20 cellular contexts compared by ENCODE assay signal in genomic region chr12:99906786-99907185, GRCh38.
"Had no signal": no experiment of that assay in that cellular context is flagged by ENCODE, and none has a peak within 500 bp of the region (broad histone marks: within the 10 kb centered on the region; RNA-seq: fewer than 3 reads in every experiment).

No MANE protein-coding gene starts in this region.

- H3K9me3 ChIP-seq: gastroesophageal sphincter, mucosa of descending colon, ovary, suprapubic skin, tibial artery, upper lobe of right lung, vagina had no signal

- H3K4me1 ChIP-seq: suprapubic skin, upper lobe of right lung, vagina had no signal

- H3K4me3 Mint-ChIP-seq: immature natural killer cell, natural killer cell, neural crest cell had no signal

- H3K36me3 ChIP-seq: gastroesophageal sphincter, ovary, suprapubic skin, tibial artery, upper lobe of right lung, vagina had no signal

- H3K36me3 Mint-ChIP-seq: immature natural killer cell, natural killer cell had no signal

- DNase-seq: cortex of kidney; dorsolateral prefrontal cortex; effector CD8-positive, alpha-beta T cell; glutamatergic neuron; immature natural killer cell; kidney; left cardiac atrium; mucosa of descending colon; natural killer cell; ovary; right cardiac atrium; stimulated activated CD4-positive, alpha-beta T cell treated with anti-CD3 and anti-CD28 coated beads, Interleukin-2, amount 100 ng/mL, for 48 hours; stimulated activated naive CD8-positive, alpha-beta T cell treated with anti-CD3 and anti-CD28 coated beads, Interleukin-15, Interleukin-2, amounts not matched to agents 100 U/mL and 50 U/mL, for 24 hours; tibial artery; upper lobe of right lung had no signal

- H3K9me3 Mint-ChIP-seq: neural crest cell had no signal

- ATAC-seq: gastroesophageal sphincter; left cardiac atrium; mucosa of descending colon; natural killer cell; right cardiac atrium; stimulated activated naive CD8-positive, alpha-beta T cell treated with anti-CD3 and anti-CD28 coated beads, Interleukin-15, Interleukin-2, amounts not matched to agents 100 U/mL and 50 U/mL, for 24 hours; upper lobe of right lung had no signal

- H3K27ac Mint-ChIP-seq: immature natural killer cell, natural killer cell had no signal

- FAIRE-seq: kidney had no signal

- H3K27ac ChIP-seq: dorsolateral prefrontal cortex, gastroesophageal sphincter, ovary, suprapubic skin, upper lobe of right lung, vagina had no signal

- H3K4me2 ChIP-seq: smooth muscle cell had no signal

- H3K4me1 Mint-ChIP-seq: immature natural killer cell, natural killer cell, neural crest cell had no signal

- H3K4me3 ChIP-seq: dorsolateral prefrontal cortex, gastroesophageal sphincter, mucosa of descending colon, ovary, smooth muscle cell, suprapubic skin, tibial artery, upper lobe of right lung, vagina had no signal

- H3K27me3 ChIP-seq: dorsolateral prefrontal cortex, gastroesophageal sphincter, ovary, suprapubic skin, tibial artery, upper lobe of right lung, vagina had no signal
